Comparison of ENCODE assay signal across 1 cellular context in the genomic region with DNA sequence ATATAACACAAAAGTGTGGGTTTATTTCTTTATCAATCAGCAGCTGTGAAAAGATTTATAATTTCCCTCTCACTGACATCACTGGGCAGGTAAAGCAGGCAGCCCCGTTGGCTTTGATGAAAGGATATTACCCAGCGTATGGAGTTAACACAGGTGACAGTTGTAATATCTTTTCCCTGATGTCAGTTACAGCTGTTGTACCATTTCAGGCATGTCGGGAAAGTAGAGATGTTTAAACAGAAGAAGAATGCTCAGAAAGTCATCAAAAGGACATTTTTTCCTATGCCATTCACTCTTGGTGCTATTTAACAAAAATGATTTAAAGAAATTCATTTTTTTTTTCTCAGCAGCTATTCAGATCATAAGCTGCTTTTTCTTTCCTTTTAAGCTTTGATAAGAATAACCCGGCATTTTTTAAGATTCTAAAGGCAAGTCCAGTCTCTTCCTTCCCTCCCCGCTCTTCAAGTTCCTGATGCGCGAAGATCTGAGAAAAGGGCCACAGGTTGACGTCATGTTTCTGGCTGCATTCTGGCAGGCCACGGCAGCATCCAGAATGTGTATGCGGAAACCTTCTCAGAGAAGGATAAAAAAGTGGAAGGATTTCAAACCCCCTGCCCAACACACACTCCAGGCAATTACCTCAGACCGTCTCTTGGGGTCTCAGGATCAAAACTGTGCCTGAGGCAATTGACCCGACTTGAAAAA.
TF ChIP-seq lines count a peak whose summit lies in the region.

No MANE protein-coding gene starts in this region.

TF ChIP-seq in IMR-90, 13 proteins besides CTCF, POLR2A, EP300 and RAD21:
- TF ChIP-seq MXI1 (IDR thresholded peaks at IDR 0.05; ENCODE audit: borderline replicate concordance, low read depth, low read length) (no peak), MAFK (IDR thresholded peaks at IDR 0.05; ENCODE audit: low read depth, low read length) (no peak), CHD1 (IDR thresholded peaks at IDR 0.05; ENCODE audit: low read depth, low read length) (no peak), RFX5 (IDR thresholded peaks at IDR 0.05; ENCODE audit: low read depth, low read length) (no peak), SMC3 (IDR thresholded peaks at IDR 0.05; ENCODE audit: low read depth, low read length) (no peak), MAZ (IDR thresholded peaks at IDR 0.05; ENCODE audit: borderline replicate concordance, low read depth, low read length) (no peak)
- TF ChIP-seq, protein P1, sequence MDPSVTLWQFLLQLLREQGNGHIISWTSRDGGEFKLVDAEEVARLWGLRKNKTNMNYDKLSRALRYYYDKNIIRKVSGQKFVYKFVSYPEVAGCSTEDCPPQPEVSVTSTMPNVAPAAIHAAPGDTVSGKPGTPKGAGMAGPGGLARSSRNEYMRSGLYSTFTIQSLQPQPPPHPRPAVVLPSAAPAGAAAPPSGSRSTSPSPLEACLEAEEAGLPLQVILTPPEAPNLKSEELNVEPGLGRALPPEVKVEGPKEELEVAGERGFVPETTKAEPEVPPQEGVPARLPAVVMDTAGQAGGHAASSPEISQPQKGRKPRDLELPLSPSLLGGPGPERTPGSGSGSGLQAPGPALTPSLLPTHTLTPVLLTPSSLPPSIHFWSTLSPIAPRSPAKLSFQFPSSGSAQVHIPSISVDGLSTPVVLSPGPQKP (IDR thresholded peaks at IDR 0.05; ENCODE audit: borderline replicate concordance, low read depth, low read length) = no peak
